Comparison of ENCODE assay signal across 1 cellular context in genomic region chr19:30229524-30230174, GRCh38.
TF ChIP-seq lines count a peak whose summit lies in the region.

No MANE protein-coding gene starts in this region.

TF ChIP-seq in HEK293, 187 proteins besides CTCF, POLR2A, EP300 and RAD21 (continued from another document):
- TF ChIP-seq ZNF37A (tag by site-specific recombination; IDR thresholded peaks at IDR 0.05) (no peak), OSR2 (tag by site-specific recombination; IDR thresholded peaks at IDR 0.05) (peak; percentile 68), KLF16 (tag by site-specific recombination; IDR thresholded peaks at IDR 0.05) (peak; percentile 41; the same call in 1 of the 2 replicates), TSHZ1 (tag by site-specific recombination; IDR thresholded peaks at IDR 0.05; ENCODE audit: borderline replicate concordance) (peak; percentile 56; the same call in 1 of the 2 replicates), SCRT1 (tag by site-specific recombination; IDR thresholded peaks at IDR 0.05; ENCODE audit: borderline replicate concordance) (no peak), ZNF18 (tag by site-specific recombination; IDR thresholded peaks at IDR 0.05) (no peak), ZNF292 (tag by site-specific recombination; IDR thresholded peaks at IDR 0.05; ENCODE audit: borderline replicate concordance, low read depth) (no peak), ZNF239 (tag by site-specific recombination; IDR thresholded peaks at IDR 0.05) (no peak), ZNF426 (tag by site-specific recombination; IDR thresholded peaks at IDR 0.05) (no peak), ZNF560 (tag by site-specific recombination; IDR thresholded peaks at IDR 0.05; ENCODE audit: borderline replicate concordance) (no peak), ZNF843 (tag by site-specific recombination; IDR thresholded peaks at IDR 0.05) (no peak), OVOL3 (tag by site-specific recombination; IDR thresholded peaks at IDR 0.05) (no peak), ZFP37 (tag by site-specific recombination; IDR thresholded peaks at IDR 0.05) (no peak; the same call in 1 of the 2 replicates), ZBTB10 (tag by site-specific recombination; IDR thresholded peaks at IDR 0.05) (no peak), ZNF629 (tag by site-specific recombination; IDR thresholded peaks at IDR 0.05) (peak; percentile 98), ZNF26 (tag by site-specific recombination; IDR thresholded peaks at IDR 0.05) (no peak), RBAK (tag by site-specific recombination; IDR thresholded peaks at IDR 0.05) (no peak), AEBP2 (tag by site-specific recombination; IDR thresholded peaks at IDR 0.05; ENCODE audit: borderline replicate concordance) (no peak), YY1 (tag by site-specific recombination; IDR thresholded peaks at IDR 0.05) (peak; percentile 71; the same call in 1 of the 2 replicates), ZNF221 (tag by site-specific recombination; IDR thresholded peaks at IDR 0.05; ENCODE audit: borderline replicate concordance) (no peak), ZNF155 (tag by site-specific recombination; IDR thresholded peaks at IDR 0.05) (no peak), ZFHX2 (tag by site-specific recombination; conservative IDR thresholded peaks at IDR 0.05) (no peak)
- TF ChIP-seq, protein P1, sequence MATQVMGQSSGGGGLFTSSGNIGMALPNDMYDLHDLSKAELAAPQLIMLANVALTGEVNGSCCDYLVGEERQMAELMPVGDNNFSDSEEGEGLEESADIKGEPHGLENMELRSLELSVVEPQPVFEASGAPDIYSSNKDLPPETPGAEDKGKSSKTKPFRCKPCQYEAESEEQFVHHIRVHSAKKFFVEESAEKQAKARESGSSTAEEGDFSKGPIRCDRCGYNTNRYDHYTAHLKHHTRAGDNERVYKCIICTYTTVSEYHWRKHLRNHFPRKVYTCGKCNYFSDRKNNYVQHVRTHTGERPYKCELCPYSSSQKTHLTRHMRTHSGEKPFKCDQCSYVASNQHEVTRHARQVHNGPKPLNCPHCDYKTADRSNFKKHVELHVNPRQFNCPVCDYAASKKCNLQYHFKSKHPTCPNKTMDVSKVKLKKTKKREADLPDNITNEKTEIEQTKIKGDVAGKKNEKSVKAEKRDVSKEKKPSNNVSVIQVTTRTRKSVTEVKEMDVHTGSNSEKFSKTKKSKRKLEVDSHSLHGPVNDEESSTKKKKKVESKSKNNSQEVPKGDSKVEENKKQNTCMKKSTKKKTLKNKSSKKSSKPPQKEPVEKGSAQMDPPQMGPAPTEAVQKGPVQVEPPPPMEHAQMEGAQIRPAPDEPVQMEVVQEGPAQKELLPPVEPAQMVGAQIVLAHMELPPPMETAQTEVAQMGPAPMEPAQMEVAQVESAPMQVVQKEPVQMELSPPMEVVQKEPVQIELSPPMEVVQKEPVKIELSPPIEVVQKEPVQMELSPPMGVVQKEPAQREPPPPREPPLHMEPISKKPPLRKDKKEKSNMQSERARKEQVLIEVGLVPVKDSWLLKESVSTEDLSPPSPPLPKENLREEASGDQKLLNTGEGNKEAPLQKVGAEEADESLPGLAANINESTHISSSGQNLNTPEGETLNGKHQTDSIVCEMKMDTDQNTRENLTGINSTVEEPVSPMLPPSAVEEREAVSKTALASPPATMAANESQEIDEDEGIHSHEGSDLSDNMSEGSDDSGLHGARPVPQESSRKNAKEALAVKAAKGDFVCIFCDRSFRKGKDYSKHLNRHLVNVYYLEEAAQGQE (tag by site-specific recombination; IDR thresholded peaks at IDR 0.05): no peak
- TF ChIP-seq, protein P2, sequence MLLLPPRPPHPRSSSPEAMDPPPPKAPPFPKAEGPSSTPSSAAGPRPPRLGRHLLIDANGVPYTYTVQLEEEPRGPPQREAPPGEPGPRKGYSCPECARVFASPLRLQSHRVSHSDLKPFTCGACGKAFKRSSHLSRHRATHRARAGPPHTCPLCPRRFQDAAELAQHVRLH (tag by site-specific recombination; IDR thresholded peaks at IDR 0.05): 0 out of 2 replicates have a peak, but pooled peaks have one; percentile 9
- TF ChIP-seq, protein P3, sequence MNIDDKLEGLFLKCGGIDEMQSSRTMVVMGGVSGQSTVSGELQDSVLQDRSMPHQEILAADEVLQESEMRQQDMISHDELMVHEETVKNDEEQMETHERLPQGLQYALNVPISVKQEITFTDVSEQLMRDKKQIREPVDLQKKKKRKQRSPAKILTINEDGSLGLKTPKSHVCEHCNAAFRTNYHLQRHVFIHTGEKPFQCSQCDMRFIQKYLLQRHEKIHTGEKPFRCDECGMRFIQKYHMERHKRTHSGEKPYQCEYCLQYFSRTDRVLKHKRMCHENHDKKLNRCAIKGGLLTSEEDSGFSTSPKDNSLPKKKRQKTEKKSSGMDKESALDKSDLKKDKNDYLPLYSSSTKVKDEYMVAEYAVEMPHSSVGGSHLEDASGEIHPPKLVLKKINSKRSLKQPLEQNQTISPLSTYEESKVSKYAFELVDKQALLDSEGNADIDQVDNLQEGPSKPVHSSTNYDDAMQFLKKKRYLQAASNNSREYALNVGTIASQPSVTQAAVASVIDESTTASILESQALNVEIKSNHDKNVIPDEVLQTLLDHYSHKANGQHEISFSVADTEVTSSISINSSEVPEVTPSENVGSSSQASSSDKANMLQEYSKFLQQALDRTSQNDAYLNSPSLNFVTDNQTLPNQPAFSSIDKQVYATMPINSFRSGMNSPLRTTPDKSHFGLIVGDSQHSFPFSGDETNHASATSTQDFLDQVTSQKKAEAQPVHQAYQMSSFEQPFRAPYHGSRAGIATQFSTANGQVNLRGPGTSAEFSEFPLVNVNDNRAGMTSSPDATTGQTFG (tag by site-specific recombination; IDR thresholded peaks at IDR 0.05; ENCODE audit: borderline replicate concordance): no peak
